ENCODE assay signal across 1 cellular context in the genomic region with DNA sequence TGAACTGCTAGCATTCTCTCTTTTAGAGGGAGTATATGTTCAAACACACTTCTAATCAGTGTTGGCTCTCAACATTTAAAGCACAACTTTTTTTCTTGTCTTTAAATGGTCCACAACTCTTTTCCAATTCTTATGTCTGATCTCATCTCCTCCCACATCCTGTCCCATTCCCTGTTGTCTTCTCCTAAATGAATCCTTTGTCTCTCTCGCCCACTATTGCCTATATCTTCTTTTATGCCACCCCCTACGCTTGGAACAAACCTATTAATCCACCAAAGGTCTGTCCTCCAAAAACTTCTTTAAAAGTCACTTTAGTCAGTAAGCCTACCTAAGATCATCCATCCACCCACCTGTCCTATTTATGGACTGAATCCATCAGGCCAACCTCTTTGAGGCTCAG.
A peak's percentile ranks its signal among the peaks of the same experiment; 100 is the strongest.
TF ChIP-seq lines count a peak whose summit lies in the region.

No MANE protein-coding gene starts in this region.

TF ChIP-seq in HEK293, 187 proteins besides CTCF, POLR2A, EP300 and RAD21 (continued from another document):
- TF ChIP-seq, protein P1, sequence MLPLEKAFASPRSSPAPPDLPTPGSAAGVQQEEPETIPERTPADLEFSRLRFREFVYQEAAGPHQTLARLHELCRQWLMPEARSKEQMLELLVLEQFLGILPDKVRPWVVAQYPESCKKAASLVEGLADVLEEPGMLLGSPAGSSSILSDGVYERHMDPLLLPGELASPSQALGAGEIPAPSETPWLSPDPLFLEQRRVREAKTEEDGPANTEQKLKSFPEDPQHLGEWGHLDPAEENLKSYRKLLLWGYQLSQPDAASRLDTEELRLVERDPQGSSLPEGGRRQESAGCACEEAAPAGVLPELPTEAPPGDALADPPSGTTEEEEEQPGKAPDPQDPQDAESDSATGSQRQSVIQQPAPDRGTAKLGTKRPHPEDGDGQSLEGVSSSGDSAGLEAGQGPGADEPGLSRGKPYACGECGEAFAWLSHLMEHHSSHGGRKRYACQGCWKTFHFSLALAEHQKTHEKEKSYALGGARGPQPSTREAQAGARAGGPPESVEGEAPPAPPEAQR (tag by site-specific recombination; IDR thresholded peaks at IDR 0.05), result no peak
- TF ChIP-seq MZF1 (tag by site-specific recombination; IDR thresholded peaks at IDR 0.05; ENCODE audit: borderline replicate concordance) (no peak), SETDB1 (IDR thresholded peaks at IDR 0.05; ENCODE audit: insufficient read length, low read length) (no peak), ZNF707 (tag by site-specific recombination; IDR thresholded peaks at IDR 0.05) (no peak), EGR2 (tag by site-specific recombination; IDR thresholded peaks at IDR 0.05; ENCODE audit: low read depth) (peak; percentile 94), KLF10 (tag by site-specific recombination; IDR thresholded peaks at IDR 0.05) (no peak), ZNF830 (tag by site-specific recombination; IDR thresholded peaks at IDR 0.05; ENCODE audit: low read depth) (no peak), ZNF324 (tag by site-specific recombination; IDR thresholded peaks at IDR 0.05) (no peak), ZNF660 (tag by site-specific recombination; IDR thresholded peaks at IDR 0.05) (no peak), MEIS1 (CRISPR knock-in tag; IDR thresholded peaks at IDR 0.05; ENCODE audit: borderline replicate concordance) (no peak), ZNF335 (tag by site-specific recombination; conservative IDR thresholded peaks at IDR 0.05) (no peak)
- TF ChIP-seq, protein P2, sequence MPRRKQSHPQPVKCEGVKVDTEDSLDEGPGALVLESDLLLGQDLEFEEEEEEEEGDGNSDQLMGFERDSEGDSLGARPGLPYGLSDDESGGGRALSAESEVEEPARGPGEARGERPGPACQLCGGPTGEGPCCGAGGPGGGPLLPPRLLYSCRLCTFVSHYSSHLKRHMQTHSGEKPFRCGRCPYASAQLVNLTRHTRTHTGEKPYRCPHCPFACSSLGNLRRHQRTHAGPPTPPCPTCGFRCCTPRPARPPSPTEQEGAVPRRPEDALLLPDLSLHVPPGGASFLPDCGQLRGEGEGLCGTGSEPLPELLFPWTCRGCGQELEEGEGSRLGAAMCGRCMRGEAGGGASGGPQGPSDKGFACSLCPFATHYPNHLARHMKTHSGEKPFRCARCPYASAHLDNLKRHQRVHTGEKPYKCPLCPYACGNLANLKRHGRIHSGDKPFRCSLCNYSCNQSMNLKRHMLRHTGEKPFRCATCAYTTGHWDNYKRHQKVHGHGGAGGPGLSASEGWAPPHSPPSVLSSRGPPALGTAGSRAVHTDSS (tag by site-specific recombination; IDR thresholded peaks at IDR 0.05), result no peak
